ENCODE assay signal across 8 cellular contexts in genomic region chr10:18540195-18540594, GRCh38.
"Had no signal": no experiment of that assay in that cellular context is flagged by ENCODE, and none has a peak within 500 bp of the region (broad histone marks: within the 10 kb centered on the region; RNA-seq: fewer than 3 reads in every experiment).

No MANE protein-coding gene starts in this region.

- H3K4me2 ChIP-seq: GM23338 had no signal

- DNase-seq: H7, HFFc6, Kasumi-1, KG1 had no signal

- H3K4me3 ChIP-seq: GM23338, HAP-1 had no signal

- H3K9me3 ChIP-seq: HAP-1 had no signal

- H2AFZ ChIP-seq: GM23338 had no signal

- H3K4me1 ChIP-seq: HAP-1 had no signal

- H3K27ac ChIP-seq: HL-60 had no signal

- ATAC-seq: GM23338, HCT116 had no signal
